ENCODE assay signal across 8 cellular contexts in genomic region chr12:123436017-123436964, GRCh38. TPM values are rescaled to one million over a fixed set of nuclear protein-coding genes. Genes with fewer than 3 reads are reported as not detected.
DNase-seq lines count a peak whose midpoint lies in the region; ATAC-seq and TF ChIP-seq lines count a peak whose summit lies in the region.

Gene RILPL2, minus strand, starts transcription at chr12:123436684. Its CDS starts 264 bp downstream, at chr12:123436420.

- H4K20me1 ChIP-seq in DOHH2 (ENCODE audit: control insufficient read depth, insufficient read depth, low read depth, low read length) = no peaks in the 10 kb centered on the region

- no peaks in the 10 kb centered on the region for H3K27me3 Mint-ChIP-seq in activated naive CD4-positive, alpha-beta T cell treated with anti-CD3 and anti-CD28 coated beads for 36 hours (ENCODE audit: low read depth)

- no peaks in the 10 kb centered on the region for H3K9me2 ChIP-seq in DOHH2 (replicated peaks; ENCODE audit: control insufficient read depth, low read length)

- intact Hi-C loops in activated naive CD4-positive, alpha-beta T cell treated with anti-CD3 and anti-CD28 coated beads for 36 hours (cut with micrococcal nuclease) = loop anchor here (1.0 to 10.0 kb wide), 12 partner anchors 12 to 1481 kb away; partner anchors contain the start of genes ATP6V0A2, KMT5A, OGFOD2 and RILPL1

- H3K36me3 Mint-ChIP-seq in activated naive CD4-positive, alpha-beta T cell treated with anti-CD3 and anti-CD28 coated beads for 36 hours (ENCODE audit: low read depth) = peaks cover 19% of the 10 kb centered on the region

- H3K36me3 ChIP-seq in DOHH2 (ENCODE audit: control insufficient read depth, low read length) = peaks cover 6% of the 10 kb centered on the region
- H3K36me3 ChIP-seq in HUES64 (ENCODE audit: insufficient read depth, low read length) = no peaks in the 10 kb centered on the region
- H3K36me3 ChIP-seq in suprapubic skin = no peaks in the 10 kb centered on the region

- H3K79me2 ChIP-seq in DOHH2 (ENCODE audit: control insufficient read depth, low read length) = peaks cover 49% of the 10 kb centered on the region

- H3K27ac ChIP-seq in DOHH2 (ENCODE audit: low read depth, low read length) (peak within 1 kb of the TSS; percentile 53), HUES64 (ENCODE audit: low read depth, low read length) (no peak within 1 kb of the TSS), suprapubic skin (peak within 1 kb of the TSS; percentile 67)

- H3K9me3 ChIP-seq in DOHH2 (ENCODE audit: control insufficient read depth, insufficient read depth, low read length) (no peaks in the 10 kb centered on the region), HUES64 (ENCODE audit: insufficient read depth, low read depth, low read length) (no peaks in the 10 kb centered on the region), suprapubic skin (no peaks in the 10 kb centered on the region)

- peak; percentile 79 for ATAC-seq in GM21515 (IDR thresholded peaks at IDR 0.05; ENCODE audit: unreplicated experiment)

- peaks cover 9% of the 10 kb centered on the region; the same call in 1 of the 2 replicates for H3F3A ChIP-seq in DOHH2 (ENCODE audit: control insufficient read depth, insufficient read depth)

- peak within 1 kb of the TSS; percentile 79 for H3K4me2 ChIP-seq in DOHH2 (ENCODE audit: low read length)

- no peaks in the 10 kb centered on the region for H3K27me3 ChIP-seq in DOHH2 (ENCODE audit: control insufficient read depth, low read length)
- peaks cover 28% of the 10 kb centered on the region for H3K27me3 ChIP-seq in HUES64 (ENCODE audit: insufficient read depth, low read length)
- no peaks in the 10 kb centered on the region for H3K27me3 ChIP-seq in suprapubic skin

- in situ Hi-C loops in SK-MEL-5 (cut with HindIII; ENCODE audit: low pct_unique_long_range_greater_than_20kb, low sequenced_read_pairs) = no loop called here

- peaks cover 49% of the 10 kb centered on the region for H3K4me1 ChIP-seq in DOHH2 (ENCODE audit: control insufficient read depth, low read length)
- H3K4me1 ChIP-seq in HUES64 (ENCODE audit: insufficient read depth, low read length) = no peaks in the 10 kb centered on the region
- peaks cover 45% of the 10 kb centered on the region for H3K4me1 ChIP-seq in suprapubic skin

- WGBS in HUES64 = 3% methylated on average over 69 of the region's 69 CpGs
- WGBS in suprapubic skin = under 1% methylated on average over 40 of the region's 69 CpGs

- peak within 1 kb of the TSS; percentile 92 for H3K4me3 Mint-ChIP-seq in activated naive CD4-positive, alpha-beta T cell treated with anti-CD3 and anti-CD28 coated beads for 36 hours

- peak; percentile 76 for DNase-seq in SK-MEL-5 (ENCODE audit: low read depth, low spot score)
- peak; percentile 97 for DNase-seq in activated naive CD4-positive, alpha-beta T cell treated with anti-CD3 and anti-CD28 coated beads for 36 hours
- peak; percentile 71 for DNase-seq in globus pallidus (ENCODE audit: low spot score)
- peak; percentile 68 for DNase-seq in occipital lobe (lab: John Stamatoyannopoulos, UW)
- DNase-seq in suprapubic skin (ENCODE audit: low spot score in 2 of 2) = peak; percentile 96 to 97

- TF ChIP-seq EP300 in suprapubic skin (IDR thresholded peaks at IDR 0.05) = no peak

- H3K9ac ChIP-seq in HUES64 (ENCODE audit: low read depth, low read length) = peak within 1 kb of the TSS; percentile 16; the same call in 1 of the 2 replicates

- peaks cover 43% of the 10 kb centered on the region for H3K4me1 Mint-ChIP-seq in activated naive CD4-positive, alpha-beta T cell treated with anti-CD3 and anti-CD28 coated beads for 36 hours (ENCODE audit: low read depth)

- TF ChIP-seq POLR2A in suprapubic skin (IDR thresholded peaks at IDR 0.05) = peak; percentile 37 to 42

- H3K27ac Mint-ChIP-seq in activated naive CD4-positive, alpha-beta T cell treated with anti-CD3 and anti-CD28 coated beads for 36 hours = peak within 1 kb of the TSS; percentile 93

- TF ChIP-seq CTCF in DOHH2 (IDR thresholded peaks at IDR 0.05; ENCODE audit: low read depth, low read length, poor library complexity, severe bottlenecking) (peak; percentile 45), suprapubic skin (IDR thresholded peaks at IDR 0.05) (no peak)

- CTCF ChIA-PET in activated naive CD4-positive, alpha-beta T cell treated with anti-CD3 and anti-CD28 coated beads for 36 hours (lab: Charles Lee) = interaction anchor here (0.6 to 1.7 kb wide), 4 partner anchors 10 to 214 kb away, joined by 3 to 6 read pairs (median 4); no protein-coding TSS in a partner anchor

- H3K9me3 Mint-ChIP-seq in activated naive CD4-positive, alpha-beta T cell treated with anti-CD3 and anti-CD28 coated beads for 36 hours = no peaks in the 10 kb centered on the region

- peak within 1 kb of the TSS; percentile 86 for H3K4me3 ChIP-seq in DOHH2 (ENCODE audit: low read length)
- H3K4me3 ChIP-seq in HUES64 (ENCODE audit: low read length) = peak within 1 kb of the TSS; percentile 69
- H3K4me3 ChIP-seq in suprapubic skin = peak within 1 kb of the TSS; percentile 72

RNA-seq across cellular contexts. Expression of gene RILPL2, which starts in this region (rescaled TPM):
- polyA plus RNA-seq in HUES64 (2013, experiment 1 of 2) = 0.80 TPM
- 0.89 TPM for polyA plus RNA-seq in HUES64 (2013, experiment 2 of 2)
- 2.0 and 2.2 TPM in 2 replicates for total RNA-seq in SK-MEL-5 (2014; rRNA removed; shearing (Covaris generic))
- polyA plus RNA-seq in SK-MEL-5 (2015; cell fraction: cytosol; rRNA removed) = 3.1 and 3.2 TPM in 2 replicates
- 0.62 and 0.66 TPM in 2 replicates for polyA plus RNA-seq in SK-MEL-5 (2015; cell fraction: nucleus; rRNA removed)
- 1 to 10 TPM; 8.1 to 9.1 TPM for total RNA-seq in activated naive CD4-positive, alpha-beta T cell treated with anti-CD3 and anti-CD28 coated beads for 36 hours
- 0.78 TPM for total RNA-seq in occipital lobe
- total RNA-seq in suprapubic skin = 1 to 10 TPM; 3.2 to 6.1 (median 4.3) TPM

Comparison
In these comparisons a context has a peak if more than half of its experiments do, and no peak if none do; other contexts are left out.
1. Peak in DNase-seq in occipital lobe; RNA of the gene not detected or under 1 TPM.